ENCODE assay signal across 19 cellular contexts in genomic region chr2:132270981-132271546, GRCh38.
"Had no signal": no experiment of that assay in that cellular context is flagged by ENCODE, and none has a peak within 500 bp of the region (broad histone marks: within the 10 kb centered on the region; RNA-seq: fewer than 3 reads in every experiment).

No MANE protein-coding gene starts in this region.

- H3K9me3 ChIP-seq: esophagus squamous epithelium, left ventricle myocardium inferior, psoas muscle, spleen, suprapubic skin had no signal

- H3K27me3 ChIP-seq: suprapubic skin had no signal

- H3K4me3 ChIP-seq: coronary artery, esophagus squamous epithelium, left ventricle myocardium inferior, psoas muscle, spleen, suprapubic skin had no signal

- DNase-seq: activated CD4-positive, alpha-beta T cell treated with anti-CD3 and anti-CD28 coated beads, Interleukin-2, amount 10 ng/mL, durations not matched to agents 7 days and 5 days; activated CD4-positive, CD25-positive, alpha-beta regulatory T cell; activated CD8-positive, alpha-beta memory T cell treated with anti-CD3 and anti-CD28 coated beads for 24 hours; activated gamma-delta T cell treated with Interleukin-2 at 50 U/mL for 16 hours; activated naive CD8-positive, alpha-beta T cell treated with anti-CD3 and anti-CD28 coated beads for 36 hours; amygdala; central memory CD4-positive, alpha-beta T cell; esophagus squamous epithelium; foreskin fibroblast; hypothalamus; left ventricle myocardium inferior; nucleus accumbens; psoas muscle; spleen; trophoblast cell had no signal

- H3K36me3 ChIP-seq: esophagus squamous epithelium, left ventricle myocardium inferior, spleen, suprapubic skin had no signal

- H3K27ac ChIP-seq: coronary artery, esophagus squamous epithelium, left ventricle myocardium inferior, psoas muscle, spleen, suprapubic skin had no signal

- ATAC-seq: natural killer cell treated with Interleukin-12 subunit alpha and Interleukin-12 subunit beta and Interleukin-15 and Interleukin-18, amount 100 ng/mL, for 72 hours; psoas muscle; sciatic nerve had no signal
